8 cellular contexts compared by ENCODE assay signal in genomic region chr11:694563-695331, GRCh38. TPM values are rescaled to one million over a fixed set of nuclear protein-coding genes. Genes with fewer than 3 reads are reported as not detected.
DNase-seq lines count a peak whose midpoint lies in the region; ATAC-seq and TF ChIP-seq lines count a peak whose summit lies in the region.

DEAF1 (minus strand) TSS chr11:695222; CDS start chr11:695047, 175 bp downstream.

- H3K4me3 Mint-ChIP-seq in activated CD4-positive, alpha-beta T cell treated with anti-CD3 and anti-CD28 coated beads, Interleukin-2, amount 10 ng/mL, durations not matched to agents 24 days and 14 days = peak within 1 kb of the TSS; percentile 90

- H3K27me3 ChIP-seq in BJ (ENCODE audit: control insufficient read depth, insufficient read depth, low read length) = no peaks in the 10 kb centered on the region

- H3K4me3 ChIP-seq in BJ (ENCODE audit: low read depth, low read length) = peak within 1 kb of the TSS; percentile 81

- POLR2A ChIA-PET in BJ (lab: Charles Lee) = interaction anchor here (0.8 kb wide), 2 partner anchors 21 to 131 kb away, joined by 3 to 6 read pairs; no protein-coding TSS in a partner anchor

- peaks cover 12% of the 10 kb centered on the region for H3K36me3 Mint-ChIP-seq in activated CD4-positive, alpha-beta T cell treated with anti-CD3 and anti-CD28 coated beads, Interleukin-2, amount 10 ng/mL, durations not matched to agents 24 days and 14 days (ENCODE audit: low read depth)

- no peaks in the 10 kb centered on the region for H3K27me3 Mint-ChIP-seq in activated CD4-positive, alpha-beta T cell treated with anti-CD3 and anti-CD28 coated beads, Interleukin-2, amount 10 ng/mL, durations not matched to agents 24 days and 14 days

- CTCF ChIA-PET in BJ (lab: Yijun Ruan, JAX) = interaction anchor here (1.3 to 5.1 kb wide), 3 partner anchors 10 to 33 kb away, joined by 3 to 40 read pairs (median 3); partner anchors contain the start of gene EPS8L2

- ATAC-seq in GM19324 (IDR thresholded peaks at IDR 0.05; ENCODE audit: low FRiP score, unreplicated experiment) = peak; percentile 82
- peak; percentile 72 for ATAC-seq in HG03460 (IDR thresholded peaks at IDR 0.05; ENCODE audit: unreplicated experiment)

- peak within 1 kb of the TSS; percentile 94 for H3K27ac Mint-ChIP-seq in activated CD4-positive, alpha-beta T cell treated with anti-CD3 and anti-CD28 coated beads, Interleukin-2, amount 10 ng/mL, durations not matched to agents 24 days and 14 days

- DNase-seq in BJ (ENCODE audit: low read depth) (peak; percentile 51), NCI-H526 (lab: John Stamatoyannopoulos, UW) (peak; percentile 96 to 100), dedifferentiated amniotic fluid mesenchymal stem cell (ENCODE audit: extremely low spot score) (peak; percentile 98), left kidney (ENCODE audit: low read depth, low spot score) (peak; percentile 99)
- DNase-seq in activated CD4-positive, alpha-beta T cell treated with anti-CD3 and anti-CD28 coated beads, Interleukin-2, amount 10 ng/mL, durations not matched to agents 24 days and 14 days = peak; percentile 100
- peak; percentile 99 for DNase-seq in stimulated activated CD4-positive, alpha-beta T cell treated with anti-CD3 and anti-CD28 coated beads, Interleukin-2, amount 100 ng/mL, for 24 hours

- no peaks in the 10 kb centered on the region for H3K9me3 Mint-ChIP-seq in activated CD4-positive, alpha-beta T cell treated with anti-CD3 and anti-CD28 coated beads, Interleukin-2, amount 10 ng/mL, durations not matched to agents 24 days and 14 days

- TF ChIP-seq CTCF in BJ (IDR thresholded peaks at IDR 0.05; ENCODE audit: insufficient read depth, low read depth, low read length) = no peak

- peaks cover 4% of the 10 kb centered on the region for H3K36me3 ChIP-seq in BJ (ENCODE audit: control insufficient read depth, insufficient read depth, low read length)

- intact Hi-C loops in activated CD4-positive, alpha-beta T cell treated with anti-CD3 and anti-CD28 coated beads, Interleukin-2, amount 10 ng/mL, durations not matched to agents 24 days and 14 days (cut with micrococcal nuclease) = loop anchor here (1.0 to 5.0 kb wide), 4 partner anchors 32 to 157 kb away; partner anchors contain the start of genes HRAS, LRRC56, PHRF1 and SLC25A22

- peaks cover 45% of the 10 kb centered on the region for H3K4me1 Mint-ChIP-seq in activated CD4-positive, alpha-beta T cell treated with anti-CD3 and anti-CD28 coated beads, Interleukin-2, amount 10 ng/mL, durations not matched to agents 24 days and 14 days

RNA-seq across cellular contexts. Expression of gene DEAF1, which starts in this region (rescaled TPM):
- polyA plus RNA-seq in BJ (2011; rRNA removed) = 18.5 and 27.7 TPM in 2 replicates
- polyA minus RNA-seq in BJ (2011; rRNA and poly(A)+ RNA removed) = 16.7 and 26.4 TPM in 2 replicates
- 66.3 and 73.9 TPM in 2 replicates for total RNA-seq in activated CD4-positive, alpha-beta T cell treated with anti-CD3 and anti-CD28 coated beads, Interleukin-2, amount 10 ng/mL, durations not matched to agents 24 days and 14 days

Comparison
In these comparisons a context has a peak if more than half of its experiments do, and no peak if none do; other contexts are left out.
1. Peak in every context shown above with its lines: DNase-seq, ATAC-seq and H3K4me3 ChIP-seq.